29 cellular contexts compared by ENCODE assay signal in genomic region chr12:63348544-63348943, GRCh38.
"Had no signal": no experiment of that assay in that cellular context is flagged by ENCODE, and none has a peak within 500 bp of the region (broad histone marks: within the 10 kb centered on the region; RNA-seq: fewer than 3 reads in every experiment).

No MANE protein-coding gene starts in this region.

- DNase-seq: activated CD4-positive, alpha-beta T cell treated with anti-CD3 and anti-CD28 coated beads for 48 hours; activated CD4-positive, alpha-beta T cell treated with anti-CD3 and anti-CD28 coated beads, Interleukin-2, amount 50 U/mL, for 4 hours; activated CD4-positive, CD25-positive, alpha-beta regulatory T cell treated with anti-CD3 and anti-CD28 coated beads, Interleukin-2, amount 50 U/mL, for 72 hours; activated CD8-positive, alpha-beta memory T cell treated with anti-CD3 and anti-CD28 coated beads, Interleukin-2, amount 50 U/mL, for 48 hours; activated CD8-positive, alpha-beta T cell treated with anti-CD3 and anti-CD28 coated beads, Interleukin-2, amount 10 ng/mL, durations not matched to agents 7 days and 5 days; activated naive CD4-positive, alpha-beta T cell treated with Interleukin-2 at 50 U/mL for 16 hours; activated T-cell treated with anti-CD3 and anti-CD28 coated beads, Interleukin-2, amount 50 U/mL, for 1 hour; anterior cingulate cortex; caudate nucleus; colonic mucosa; MG63; MV-4-11; NCI-H1092 treated with DMSO at 0.1 percent for 48 hours; NCI-H1417 treated with DMSO at 0.1 percent for 48 hours; NCI-H1694; NCI-H2029; NCI-H2107; NCI-H2171 treated with DMSO at 0.1 percent for 48 hours; NCI-H226; NCI-H526 treated with DMSO at 0.1 percent for 48 hours; OCI-M1; RPMI8226; SHP77; T-helper 9 cell had no signal

- H3K36me3 Mint-ChIP-seq: activated naive CD8-positive, alpha-beta T cell; WTC11 had no signal

- ATAC-seq: activated CD8-positive, alpha-beta T cell treated with anti-CD3 and anti-CD28 coated beads, Interleukin-2, amount 10 ng/mL, durations not matched to agents 7 days and 5 days; Panc1; WTC11 had no signal

- H3K4me3 Mint-ChIP-seq: activated CD8-positive, alpha-beta T cell treated with anti-CD3 and anti-CD28 coated beads, Interleukin-2, amount 10 ng/mL, durations not matched to agents 7 days and 5 days; activated naive CD8-positive, alpha-beta T cell; T-helper 1 cell treated with Interleukin-12 subunit alpha and Interleukin-12 subunit beta and Interleukin-4 antibody, amounts not matched to agents 30 μg/mL and 1 μg/mL, for 36 hours; WTC11 had no signal

- H3K9me3 Mint-ChIP-seq: T-helper 1 cell treated with Interleukin-12 subunit alpha and Interleukin-12 subunit beta and Interleukin-4 antibody, amounts not matched to agents 30 μg/mL and 1 μg/mL, for 36 hours; WTC11 had no signal

- H3K27ac Mint-ChIP-seq: activated CD8-positive, alpha-beta T cell treated with anti-CD3 and anti-CD28 coated beads, Interleukin-2, amount 10 ng/mL, durations not matched to agents 7 days and 5 days; activated naive CD8-positive, alpha-beta T cell; T-helper 1 cell treated with Interleukin-12 subunit alpha and Interleukin-12 subunit beta and Interleukin-4 antibody, amounts not matched to agents 30 μg/mL and 1 μg/mL, for 36 hours; WTC11 had no signal

- H3K4me3 ChIP-seq: colonic mucosa, MG63 had no signal

- H3K27ac ChIP-seq: colonic mucosa, KMS-11 had no signal

- H3K4me2 ChIP-seq: KMS-11 had no signal

- H3K9me3 ChIP-seq: colonic mucosa, MG63 had no signal

- H3K4me1 ChIP-seq: colonic mucosa had no signal

- H3K27me3 ChIP-seq: colonic mucosa had no signal

- H3K9ac ChIP-seq: KMS-11 had no signal

- H3K36me3 ChIP-seq: colonic mucosa, MG63 had no signal
